In the genomic region with DNA sequence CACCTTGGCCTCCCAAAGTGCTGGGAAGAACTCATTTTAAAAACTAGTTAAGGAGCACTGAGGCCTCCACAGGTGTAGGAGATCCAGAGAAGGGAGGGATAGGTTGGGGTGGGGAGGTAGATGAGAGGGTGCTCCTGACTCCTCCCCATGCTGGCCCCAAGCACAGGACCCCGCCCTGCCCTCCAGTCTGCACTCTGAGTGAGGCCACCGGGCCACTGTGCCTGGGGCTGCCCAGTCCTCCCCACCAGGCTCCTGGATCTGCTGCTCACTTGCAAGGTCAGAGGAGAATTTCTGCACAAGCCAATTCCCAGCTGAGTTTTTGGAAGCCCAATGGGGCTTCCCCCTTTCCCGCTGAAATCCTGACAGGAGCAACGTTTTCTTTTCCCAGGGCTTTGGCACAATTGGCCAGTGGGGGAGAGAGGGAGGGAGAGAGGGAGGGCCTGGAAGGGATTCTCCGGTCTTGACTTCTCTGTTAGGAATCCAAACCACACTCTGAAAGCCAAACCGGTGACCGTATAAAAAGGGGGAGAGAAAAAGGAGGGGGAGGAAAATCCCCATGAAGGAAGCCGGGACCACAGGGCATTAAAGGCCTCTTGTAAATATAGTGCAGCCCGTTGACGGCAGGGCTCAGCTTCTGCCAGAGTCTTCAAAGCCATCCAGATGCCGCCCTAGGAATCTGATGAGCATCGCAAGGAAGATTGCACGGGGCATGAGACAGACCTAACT, we compare ENCODE assay signal across 10 cellular contexts.
A peak's percentile ranks its signal among the peaks of the same experiment; 100 is the strongest.
DNase-seq lines count a peak whose midpoint lies in the region; ATAC-seq and TF ChIP-seq lines count a peak whose summit lies in the region.
"Had no signal": no experiment of that assay in that cellular context is flagged by ENCODE, and none has a peak within 500 bp of the region (broad histone marks: within the 10 kb centered on the region; RNA-seq: fewer than 3 reads in every experiment).

No MANE protein-coding gene starts in this region.

- DNase-seq in AG10803 (ENCODE audit: low read depth): peak; percentile 96
- DNase-seq in RWPE1 (ENCODE audit: low spot score): peak; percentile 62
- DNase-seq in fibroblast of the aortic adventitia (ENCODE audit: low read depth): peak; percentile 95
- DNase-seq in activated naive CD4-positive, alpha-beta T cell (lab: John Stamatoyannopoulos, UW): no peak
- no peak for DNase-seq in activated naive CD8-positive, alpha-beta T cell treated with anti-CD3 and anti-CD28 coated beads, Interleukin-2, amount 50 U/mL, for 24 hours
- DNase-seq: T-helper 17 cell had no signal

- no peak overlapping the region; the same call in 1 of the 2 replicates for H3K4me3 ChIP-seq in AG10803 (ENCODE audit: low read length)
- H3K4me3 ChIP-seq in fibroblast of the aortic adventitia (ENCODE audit: low read depth, low read length): peak overlapping the region; percentile 22
- no peak overlapping the region for H3K4me3 ChIP-seq in neuron (ENCODE audit: low read length)

- no peaks in the 10 kb centered on the region for H3K4me1 Mint-ChIP-seq in activated naive CD8-positive, alpha-beta T cell treated with anti-CD3 and anti-CD28 coated beads, Interleukin-2, amount 50 U/mL, for 24 hours
- H3K4me1 Mint-ChIP-seq: IgD-negative memory B cell had no signal

- peak overlapping the region; percentile 87 for H3K27ac ChIP-seq in RWPE1

- TF ChIP-seq CTCF in AG10803 (conservative IDR thresholded peaks at IDR 0.05; ENCODE audit: low read length): no peak
- TF ChIP-seq CTCF in RWPE1 (conservative IDR thresholded peaks at IDR 0.05; ENCODE audit: low read depth): no peak
- TF ChIP-seq CTCF in fibroblast of the aortic adventitia (IDR thresholded peaks at IDR 0.05; ENCODE audit: insufficient read depth, low read length): no peak

- H3K4me3 Mint-ChIP-seq in activated naive CD8-positive, alpha-beta T cell treated with anti-CD3 and anti-CD28 coated beads, Interleukin-2, amount 50 U/mL, for 24 hours: no peak overlapping the region
- H3K4me3 Mint-ChIP-seq: IgD-negative memory B cell, T-helper 17 cell had no signal

- POLR2A ChIA-PET in RWPE1 (lab: Yijun Ruan, JAX; ENCODE audit: low non-redundant PET): no interaction called here

- no peaks in the 10 kb centered on the region for H3K9me3 ChIP-seq in neuron (ENCODE audit: low read length)

- H2AFZ ChIP-seq in neuron (ENCODE audit: low read depth, low read length): peak overlapping the region; percentile 65

- H3K36me3 Mint-ChIP-seq in activated naive CD8-positive, alpha-beta T cell treated with anti-CD3 and anti-CD28 coated beads, Interleukin-2, amount 50 U/mL, for 24 hours (ENCODE audit: low read depth): no peaks in the 10 kb centered on the region
- H3K36me3 Mint-ChIP-seq: IgD-negative memory B cell had no signal

- H3K4me1 ChIP-seq in neuron (ENCODE audit: insufficient read depth, low read length): peaks cover 7% of the 10 kb centered on the region

- no peak overlapping the region for H3K27ac Mint-ChIP-seq in activated naive CD8-positive, alpha-beta T cell treated with anti-CD3 and anti-CD28 coated beads, Interleukin-2, amount 50 U/mL, for 24 hours
- H3K27ac Mint-ChIP-seq: IgD-negative memory B cell, T-helper 17 cell had no signal

- H3K9me3 Mint-ChIP-seq in activated naive CD8-positive, alpha-beta T cell treated with anti-CD3 and anti-CD28 coated beads, Interleukin-2, amount 50 U/mL, for 24 hours: no peaks in the 10 kb centered on the region

- no peak for ATAC-seq in activated naive CD8-positive, alpha-beta T cell treated with anti-CD3 and anti-CD28 coated beads, Interleukin-2, amount 50 U/mL, for 24 hours
- ATAC-seq in HG03457 (IDR thresholded peaks at IDR 0.05; ENCODE audit: unreplicated experiment) (no peak), HG02970 (IDR thresholded peaks at IDR 0.05; ENCODE audit: low FRiP score, unreplicated experiment) (no peak)
- ATAC-seq: T-helper 17 cell had no signal

- H3K27me3 ChIP-seq in neuron (ENCODE audit: insufficient read depth, low read length): no peaks in the 10 kb centered on the region

- no peaks in the 10 kb centered on the region for H3K27me3 Mint-ChIP-seq in activated naive CD8-positive, alpha-beta T cell treated with anti-CD3 and anti-CD28 coated beads, Interleukin-2, amount 50 U/mL, for 24 hours
- H3K27me3 Mint-ChIP-seq: T-helper 17 cell had no signal

- CTCF ChIA-PET in RWPE1 (lab: Yijun Ruan, JAX): interaction anchor here (0.9 kb wide), 1 partner anchor 10 kb away, joined by 4 read pairs; no protein-coding TSS in a partner anchor

- H3K36me3 ChIP-seq in neuron (ENCODE audit: insufficient read depth, low read length): no peaks in the 10 kb centered on the region

Comparison
In these comparisons a context has a peak if more than half of its experiments do, and no peak if none do; other contexts are left out.
1. DNase-seq: peak in AG10803 (single experiment), RWPE1 (single experiment) and fibroblast of the aortic adventitia (single experiment); none in activated naive CD4-positive, alpha-beta T cell (0 of 4) and activated naive CD8-positive, alpha-beta T cell treated with anti-CD3 and anti-CD28 coated beads, Interleukin-2, amount 50 U/mL, for 24 hours (single experiment).